10 cellular contexts compared by ENCODE assay signal in the genomic region with DNA sequence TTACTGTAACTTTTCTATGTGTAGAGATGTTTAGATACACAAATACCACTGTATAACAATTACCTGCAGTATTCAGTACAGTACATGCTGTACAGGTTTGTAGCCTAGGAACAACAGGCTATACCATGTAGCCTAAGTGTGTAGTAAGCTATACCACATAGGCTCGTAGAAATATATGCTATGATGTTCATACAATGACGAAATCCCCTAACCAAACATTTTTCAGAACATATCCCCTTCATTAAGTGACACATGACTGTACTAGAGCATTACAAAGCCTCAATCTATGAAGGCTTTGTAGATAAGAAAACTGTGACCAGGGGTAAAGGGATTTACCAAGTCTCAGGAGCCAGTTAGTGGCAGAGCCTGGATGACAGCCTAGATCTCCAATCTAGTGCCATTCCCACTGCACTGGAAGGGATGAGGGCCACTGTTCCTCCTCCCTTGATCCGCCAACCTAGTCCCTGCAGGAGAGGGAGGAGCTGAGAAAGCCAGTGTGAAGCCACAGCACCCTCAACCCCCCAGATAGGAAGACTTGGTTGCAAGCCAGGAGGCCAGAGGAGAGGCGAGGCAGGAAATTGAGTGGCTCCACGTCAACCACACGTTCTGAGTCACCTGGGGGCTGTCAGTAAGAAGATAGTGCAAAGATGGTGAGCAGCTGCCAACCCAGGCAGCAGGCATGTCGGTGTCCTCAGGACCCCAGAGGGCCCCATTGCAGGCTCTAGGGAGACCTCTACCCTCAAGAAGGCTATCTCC.
DNase-seq lines count a peak whose midpoint lies in the region; ATAC-seq, FAIRE-seq and TF ChIP-seq lines count a peak whose summit lies in the region.
"Had no signal": no experiment of that assay in that cellular context is flagged by ENCODE, and none has a peak within 500 bp of the region (broad histone marks: within the 10 kb centered on the region; RNA-seq: fewer than 3 reads in every experiment).

No MANE protein-coding gene starts in this region.

- H2BK120ac ChIP-seq in H1 (replicated peaks; ENCODE audit: low read depth, low read length), result no peak overlapping the region

- WGBS in H1 (ENCODE audit: extremely low coverage in 1 of 2, insufficient coverage in 1 of 2, insufficient read length in 1 of 2, insufficient replicate concordance in 2 of 2, low coverage in 1 of 2, low lambda C conversion rate in 2 of 2, missing lambda C conversion rate in 1 of 2), 2 experiments, result 86% methylated on average over 5 of the region's 7 CpGs; no CpG with 5 or more reads in 1 of the 2 experiments

- H2BK20ac ChIP-seq in H1 (ENCODE audit: low read length), result no peak overlapping the region

- no peaks in the 10 kb centered on the region for H3K23me2 ChIP-seq in H1 (ENCODE audit: low read depth, low read length)

- no peak overlapping the region for H2BK12ac ChIP-seq in H1 (ENCODE audit: low read depth, low read length)

- TF ChIP-seq CTCF in H1 (IDR thresholded peaks at IDR 0.05; ENCODE audit: control extremely low read depth in 1 of 3, insufficient read depth in 1 of 3, low read depth in 1 of 3, low read length in 3 of 3) (no peak), A673 (conservative IDR thresholded peaks at IDR 0.05; ENCODE audit: low read depth, low read length) (no peak)

- H2BK5ac ChIP-seq in H1 (ENCODE audit: low read depth, low read length), result no peak overlapping the region

- TF ChIP-seq RAD21 in H1 (IDR thresholded peaks at IDR 0.05 in 1 of 2, conservative IDR thresholded peaks at IDR 0.05 in 1 of 2; ENCODE audit: low read depth in 2 of 2, low read length in 2 of 2), result no peak

- no peak for TF ChIP-seq POLR2A in H1 (IDR thresholded peaks at IDR 0.05; ENCODE audit: control extremely low read depth in 1 of 2, low read depth in 2 of 2, low read length in 2 of 2)

- H4K20me1 ChIP-seq in H1 (replicated peaks in 1 of 2; ENCODE audit: control insufficient read depth in 1 of 2, insufficient read depth in 2 of 2, low read length in 2 of 2), result no peaks in the 10 kb centered on the region

- H2BK15ac ChIP-seq in H1 (ENCODE audit: low read length), result no peak overlapping the region

- no peak overlapping the region for H3K9ac ChIP-seq in H1 (replicated peaks in 1 of 4; ENCODE audit: extremely low read depth in 1 of 4, low read depth in 3 of 4, low read length in 3 of 4)

- ATAC-seq in GM21447 (IDR thresholded peaks at IDR 0.05; ENCODE audit: unreplicated experiment), result no peak

- no peak overlapping the region for H3K27ac ChIP-seq in H1 (ENCODE audit: low read depth, low read length)
- no peak overlapping the region for H3K27ac ChIP-seq in A673 (ENCODE audit: low read depth, low read length, poor library complexity, severe bottlenecking)
- H3K27ac ChIP-seq: lower lobe of right lung, SK-N-MC had no signal

- H3K23ac ChIP-seq in H1 (ENCODE audit: insufficient read length), result no peak overlapping the region

- no peak for TF ChIP-seq EP300 in H1 (IDR thresholded peaks at IDR 0.05; ENCODE audit: borderline replicate concordance in 1 of 2, low read depth in 2 of 2, low read length in 2 of 2)

- H3K4me1 ChIP-seq in H1 (replicated peaks in 1 of 4; ENCODE audit: control insufficient read depth in 3 of 4, insufficient read depth in 4 of 4, low read length in 3 of 4) (no peaks in the 10 kb centered on the region), A673 (ENCODE audit: insufficient read depth, low read length, poor library complexity, severe bottlenecking) (no peaks in the 10 kb centered on the region)
- H3K4me1 ChIP-seq: lower lobe of right lung had no signal

- H3K9me3 ChIP-seq in H1 (ENCODE audit: insufficient read depth in 2 of 2, low read depth in 1 of 2, low read length in 1 of 2) (no peaks in the 10 kb centered on the region), A673 (ENCODE audit: low read depth, low read length, poor library complexity, severe bottlenecking) (no peaks in the 10 kb centered on the region)
- H3K9me3 ChIP-seq: lower lobe of right lung had no signal

- POLR2A ChIA-PET in H1 (lab: Charles Lee; ENCODE audit: partially characterized antibody), result interaction anchor here (0.6 kb wide), 1 partner anchor 118 kb away, joined by 3 read pairs; no protein-coding TSS in a partner anchor
- POLR2A ChIA-PET in A673 (lab: Charles Lee; ENCODE audit: low non-redundant PET), result no interaction called here

- no peaks in the 10 kb centered on the region for H3K27me3 ChIP-seq in H1 (replicated peaks in 1 of 4; ENCODE audit: control insufficient read depth in 3 of 4, extremely low read depth in 1 of 4, insufficient read depth in 3 of 4, low read length in 3 of 4)
- no peaks in the 10 kb centered on the region for H3K27me3 ChIP-seq in A673 (replicated peaks; ENCODE audit: insufficient read depth, low read depth, low read length, poor library complexity)

- no peak overlapping the region for H3K4ac ChIP-seq in H1 (replicated peaks; ENCODE audit: insufficient read length, low read depth, low read length)

- no peak overlapping the region for H3K14ac ChIP-seq in H1 (ENCODE audit: insufficient read length)

- H3K18ac ChIP-seq in H1 (ENCODE audit: extremely low read depth, low read length), result no peak overlapping the region

- H2AK5ac ChIP-seq in H1 (ENCODE audit: low read depth, low read length), result no peak overlapping the region

- H3K79me1 ChIP-seq in H1 (ENCODE audit: low read depth, low read length), result no peaks in the 10 kb centered on the region

- BruUV-seq in A673 (replicated peaks; lab: Mats Ljungman, UMichigan), result no TSS peak

- no peak overlapping the region for H3K4me2 ChIP-seq in H1 (ENCODE audit: insufficient read depth in 1 of 2, low read depth in 2 of 2, low read length in 2 of 2)

- intact Hi-C loops in A673 (cut with micrococcal nuclease; ENCODE audit: unreplicated experiment), result no loop called here

- FAIRE-seq in H1 (lab: Jason Lieb, UNC), result no peak

- peak overlapping the region; percentile 42 for H4K91ac ChIP-seq in H1 (replicated peaks; ENCODE audit: insufficient read length, low read length)

- H3K4me3 ChIP-seq in H1 (ENCODE audit: extremely low read depth in 1 of 4, insufficient read depth in 2 of 4, low read depth in 3 of 4, low read length in 4 of 4) (no peak overlapping the region), A673 (ENCODE audit: low read depth, low read length, poor library complexity, severe bottlenecking) (no peak overlapping the region)
- H3K4me3 ChIP-seq: lower lobe of right lung, SK-N-MC had no signal

- no peak overlapping the region for H2AFZ ChIP-seq in H1 (ENCODE audit: low read length)

- CTCF ChIA-PET in H1 (lab: Charles Lee; ENCODE audit: partially characterized antibody), result no interaction called here
- CTCF ChIA-PET in A673 (lab: Charles Lee), result no interaction called here

- no peak overlapping the region for H4K5ac ChIP-seq in H1 (ENCODE audit: insufficient read length, low read depth, low read length)

- no peak overlapping the region for H4K8ac ChIP-seq in H1 (ENCODE audit: extremely low read depth, insufficient read depth, low read length)

- no peaks in the 10 kb centered on the region for H3K36me3 ChIP-seq in H1 (ENCODE audit: control insufficient read depth in 2 of 4, insufficient read depth in 4 of 4, low read length in 3 of 4)
- H3K36me3 ChIP-seq in A673 (ENCODE audit: insufficient read depth, low read length, poor library complexity, severe bottlenecking), result no peaks in the 10 kb centered on the region
- H3K36me3 ChIP-seq: lower lobe of right lung had no signal

- peak; percentile 13 to 62 for DNase-seq in Kasumi-1 (lab: John Stamatoyannopoulos, UW)
- peak; percentile 69 to 77 for DNase-seq in activated CD4-positive, alpha-beta T cell treated with anti-CD3 and anti-CD28 coated beads, Interleukin-2, amount 50 U/mL, for 48 hours
- DNase-seq in H1 (ENCODE audit: low read depth in 1 of 2, low spot score in 2 of 2), result no peak
- peak; percentile 62 for DNase-seq in stimulated activated CD8-positive, alpha-beta memory T cell treated with anti-CD3 and anti-CD28 coated beads, Interleukin-4, amount 100 ng/mL, for 24 hours (ENCODE audit: low read depth)
- no peak for DNase-seq in A673 (ENCODE audit: low spot score)
- DNase-seq in cerebellar nuclear complex (lab: John Stamatoyannopoulos, UW), result no peak
- DNase-seq in GF-D8 (lab: John Stamatoyannopoulos, UW), result no peak
- DNase-seq: lower lobe of right lung had no signal

- no peaks in the 10 kb centered on the region for H3K79me2 ChIP-seq in H1 (ENCODE audit: control insufficient read depth in 1 of 2, insufficient read depth in 2 of 2, low read length in 2 of 2)

- no peak overlapping the region for H3K56ac ChIP-seq in H1 (replicated peaks; ENCODE audit: insufficient read length, low read depth, low read length)

TF ChIP-seq in H1, 55 proteins besides CTCF, POLR2A, EP300 and RAD21:
- TF ChIP-seq FOSL1 (IDR thresholded peaks at IDR 0.05; ENCODE audit: insufficient read depth, low read depth, low read length) (no peak), BRCA1 (IDR thresholded peaks at IDR 0.05; ENCODE audit: low read depth, low read length) (no peak), CBX5 (IDR thresholded peaks at IDR 0.05; ENCODE audit: low read depth, low read length) (no peak)

Comparison
In these comparisons a context has a peak if more than half of its experiments do, and no peak if none do; other contexts are left out.
1. DNase-seq: peak in Kasumi-1 (2 of 2), activated CD4-positive, alpha-beta T cell treated with anti-CD3 and anti-CD28 coated beads, Interleukin-2, amount 50 U/mL, for 48 hours (2 of 2) and stimulated activated CD8-positive, alpha-beta memory T cell treated with anti-CD3 and anti-CD28 coated beads, Interleukin-4, amount 100 ng/mL, for 24 hours (single experiment); none in H1 (0 of 2), A673 (single experiment), cerebellar nuclear complex (0 of 2) and GF-D8 (single experiment).